In the genomic region with DNA sequence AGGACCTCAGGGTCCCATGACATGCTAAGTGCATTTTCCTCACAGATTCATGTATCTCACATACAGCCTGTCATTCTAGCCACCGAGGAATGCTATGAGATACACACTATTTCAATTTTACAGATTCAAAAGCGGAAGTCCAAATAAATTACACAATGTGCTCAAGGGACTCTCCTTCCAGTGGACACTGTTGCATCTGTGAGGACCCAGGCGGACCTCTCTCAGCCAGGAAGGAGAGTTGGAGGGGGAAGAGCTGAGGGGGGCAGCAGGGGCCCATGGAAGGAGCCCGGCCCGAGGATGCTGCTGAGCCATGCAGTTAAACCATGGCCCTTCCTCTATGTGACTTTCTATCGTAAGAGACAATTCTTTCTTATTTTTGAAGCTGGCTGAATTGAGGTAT, we compare ENCODE assay signal across 2 cellular contexts.
TF ChIP-seq lines count a peak whose summit lies in the region.

No MANE protein-coding gene starts in this region.

TF ChIP-seq in SK-N-SH, 30 proteins besides CTCF, POLR2A, EP300 and RAD21 (continued from another document):
- TF ChIP-seq, protein P1, sequence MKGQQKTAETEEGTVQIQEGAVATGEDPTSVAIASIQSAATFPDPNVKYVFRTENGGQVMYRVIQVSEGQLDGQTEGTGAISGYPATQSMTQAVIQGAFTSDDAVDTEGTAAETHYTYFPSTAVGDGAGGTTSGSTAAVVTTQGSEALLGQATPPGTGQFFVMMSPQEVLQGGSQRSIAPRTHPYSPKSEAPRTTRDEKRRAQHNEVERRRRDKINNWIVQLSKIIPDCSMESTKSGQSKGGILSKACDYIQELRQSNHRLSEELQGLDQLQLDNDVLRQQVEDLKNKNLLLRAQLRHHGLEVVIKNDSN (IDR thresholded peaks at IDR 0.05; ENCODE audit: borderline replicate concordance, low read depth), result no peak
- TF ChIP-seq JUND (IDR thresholded peaks at IDR 0.05) (no peak), RCOR1 (IDR thresholded peaks at IDR 0.05; ENCODE audit: low read length) (no peak), MXI1 (IDR thresholded peaks at IDR 0.05; ENCODE audit: low read depth, low read length) (no peak)
- TF ChIP-seq, protein P2, sequence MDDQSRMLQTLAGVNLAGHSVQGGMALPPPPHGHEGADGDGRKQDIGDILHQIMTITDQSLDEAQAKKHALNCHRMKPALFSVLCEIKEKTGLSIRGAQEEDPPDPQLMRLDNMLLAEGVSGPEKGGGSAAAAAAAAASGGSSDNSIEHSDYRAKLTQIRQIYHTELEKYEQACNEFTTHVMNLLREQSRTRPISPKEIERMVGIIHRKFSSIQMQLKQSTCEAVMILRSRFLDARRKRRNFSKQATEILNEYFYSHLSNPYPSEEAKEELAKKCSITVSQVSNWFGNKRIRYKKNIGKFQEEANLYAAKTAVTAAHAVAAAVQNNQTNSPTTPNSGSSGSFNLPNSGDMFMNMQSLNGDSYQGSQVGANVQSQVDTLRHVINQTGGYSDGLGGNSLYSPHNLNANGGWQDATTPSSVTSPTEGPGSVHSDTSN (IDR thresholded peaks at IDR 0.05), result no peak
- TF ChIP-seq, protein P3, sequence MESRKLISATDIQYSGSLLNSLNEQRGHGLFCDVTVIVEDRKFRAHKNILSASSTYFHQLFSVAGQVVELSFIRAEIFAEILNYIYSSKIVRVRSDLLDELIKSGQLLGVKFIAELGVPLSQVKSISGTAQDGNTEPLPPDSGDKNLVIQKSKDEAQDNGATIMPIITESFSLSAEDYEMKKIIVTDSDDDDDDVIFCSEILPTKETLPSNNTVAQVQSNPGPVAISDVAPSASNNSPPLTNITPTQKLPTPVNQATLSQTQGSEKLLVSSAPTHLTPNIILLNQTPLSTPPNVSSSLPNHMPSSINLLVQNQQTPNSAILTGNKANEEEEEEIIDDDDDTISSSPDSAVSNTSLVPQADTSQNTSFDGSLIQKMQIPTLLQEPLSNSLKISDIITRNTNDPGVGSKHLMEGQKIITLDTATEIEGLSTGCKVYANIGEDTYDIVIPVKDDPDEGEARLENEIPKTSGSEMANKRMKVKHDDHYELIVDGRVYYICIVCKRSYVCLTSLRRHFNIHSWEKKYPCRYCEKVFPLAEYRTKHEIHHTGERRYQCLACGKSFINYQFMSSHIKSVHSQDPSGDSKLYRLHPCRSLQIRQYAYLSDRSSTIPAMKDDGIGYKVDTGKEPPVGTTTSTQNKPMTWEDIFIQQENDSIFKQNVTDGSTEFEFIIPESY (IDR thresholded peaks at IDR 0.05; ENCODE audit: borderline replicate concordance, low read depth), result no peak
TF ChIP-seq in SK-N-SH: peak in this region for 0.

TF ChIP-seq in SK-N-SH treated with all-trans-retinoic acid at 6 μM for 48 hours, 23 proteins besides CTCF, POLR2A, EP300 and RAD21 (continued from another document):
- TF ChIP-seq CREB5 (CRISPR knock-in tag; IDR thresholded peaks at IDR 0.05; ENCODE audit: low read depth), result no peak
- TF ChIP-seq, protein P4, sequence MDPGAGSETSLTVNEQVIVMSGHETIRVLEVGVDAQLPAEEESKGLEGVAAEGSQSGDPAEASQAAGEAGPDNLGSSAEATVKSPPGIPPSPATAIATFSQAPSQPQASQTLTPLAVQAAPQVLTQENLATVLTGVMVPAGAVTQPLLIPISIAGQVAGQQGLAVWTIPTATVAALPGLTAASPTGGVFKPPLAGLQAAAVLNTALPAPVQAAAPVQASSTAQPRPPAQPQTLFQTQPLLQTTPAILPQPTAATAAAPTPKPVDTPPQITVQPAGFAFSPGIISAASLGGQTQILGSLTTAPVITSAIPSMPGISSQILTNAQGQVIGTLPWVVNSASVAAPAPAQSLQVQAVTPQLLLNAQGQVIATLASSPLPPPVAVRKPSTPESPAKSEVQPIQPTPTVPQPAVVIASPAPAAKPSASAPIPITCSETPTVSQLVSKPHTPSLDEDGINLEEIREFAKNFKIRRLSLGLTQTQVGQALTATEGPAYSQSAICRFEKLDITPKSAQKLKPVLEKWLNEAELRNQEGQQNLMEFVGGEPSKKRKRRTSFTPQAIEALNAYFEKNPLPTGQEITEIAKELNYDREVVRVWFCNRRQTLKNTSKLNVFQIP (CRISPR knock-in tag; IDR thresholded peaks at IDR 0.05; ENCODE audit: borderline replicate concordance, low read depth), result no peak
- no peak for TF ChIP-seq ISL1 (CRISPR knock-in tag; IDR thresholded peaks at IDR 0.05)
- no peak for TF ChIP-seq GLIS3 (CRISPR knock-in tag; IDR thresholded peaks at IDR 0.05)
- TF ChIP-seq CSDC2 (CRISPR knock-in tag; IDR thresholded peaks at IDR 0.05), result no peak
- no peak for TF ChIP-seq BACH2 (CRISPR knock-in tag; IDR thresholded peaks at IDR 0.05; ENCODE audit: borderline replicate concordance)
- TF ChIP-seq, protein P5, sequence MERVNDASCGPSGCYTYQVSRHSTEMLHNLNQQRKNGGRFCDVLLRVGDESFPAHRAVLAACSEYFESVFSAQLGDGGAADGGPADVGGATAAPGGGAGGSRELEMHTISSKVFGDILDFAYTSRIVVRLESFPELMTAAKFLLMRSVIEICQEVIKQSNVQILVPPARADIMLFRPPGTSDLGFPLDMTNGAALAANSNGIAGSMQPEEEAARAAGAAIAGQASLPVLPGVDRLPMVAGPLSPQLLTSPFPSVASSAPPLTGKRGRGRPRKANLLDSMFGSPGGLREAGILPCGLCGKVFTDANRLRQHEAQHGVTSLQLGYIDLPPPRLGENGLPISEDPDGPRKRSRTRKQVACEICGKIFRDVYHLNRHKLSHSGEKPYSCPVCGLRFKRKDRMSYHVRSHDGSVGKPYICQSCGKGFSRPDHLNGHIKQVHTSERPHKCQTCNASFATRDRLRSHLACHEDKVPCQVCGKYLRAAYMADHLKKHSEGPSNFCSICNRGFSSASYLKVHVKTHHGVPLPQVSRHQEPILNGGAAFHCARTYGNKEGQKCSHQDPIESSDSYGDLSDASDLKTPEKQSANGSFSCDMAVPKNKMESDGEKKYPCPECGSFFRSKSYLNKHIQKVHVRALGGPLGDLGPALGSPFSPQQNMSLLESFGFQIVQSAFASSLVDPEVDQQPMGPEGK (CRISPR knock-in tag; IDR thresholded peaks at IDR 0.05; ENCODE audit: borderline replicate concordance), result no peak
- no peak for TF ChIP-seq ZNF565 (CRISPR knock-in tag; conservative IDR thresholded peaks at IDR 0.05; ENCODE audit: low read depth)
- TF ChIP-seq ZC3H10 (CRISPR knock-in tag; IDR thresholded peaks at IDR 0.05), result no peak
TF ChIP-seq in SK-N-SH treated with all-trans-retinoic acid at 6 μM for 48 hours: peak in this region for 0.
